ENCODE assay signal across 8 cellular contexts in the genomic region with DNA sequence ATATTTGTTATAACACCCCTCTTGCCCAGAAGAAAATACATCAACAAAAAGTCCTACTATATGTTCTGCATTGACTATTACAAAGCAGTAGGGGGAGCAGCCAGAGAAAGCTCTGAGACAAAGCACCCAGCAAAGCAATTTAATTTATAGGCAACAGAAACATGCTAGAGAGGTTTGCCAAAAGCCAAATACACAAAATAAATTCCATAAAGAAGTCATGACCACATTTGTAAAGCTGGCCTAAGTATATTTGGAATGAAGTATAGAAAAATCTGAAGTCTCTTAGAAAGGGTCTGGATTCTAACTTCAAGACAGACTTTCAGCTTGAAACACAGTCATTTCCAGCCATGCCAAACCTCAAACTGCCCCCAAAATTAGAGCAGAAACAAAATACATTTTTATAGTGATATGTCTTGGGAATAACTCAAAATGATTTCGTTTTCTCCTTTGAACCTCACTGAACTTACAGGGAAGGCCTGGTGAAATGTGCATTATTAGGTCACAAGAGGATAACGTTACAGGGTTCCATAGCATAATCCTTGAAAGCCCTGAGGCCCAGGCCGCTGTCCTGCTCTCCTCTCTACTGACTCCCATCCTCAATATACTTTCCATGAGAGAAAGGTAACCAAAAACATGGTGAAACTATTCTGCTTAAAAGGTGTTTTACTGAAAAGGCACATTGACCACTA.
DNase-seq lines count a peak whose midpoint lies in the region; ATAC-seq and TF ChIP-seq lines count a peak whose summit lies in the region.

No MANE protein-coding gene starts in this region.

- peak overlapping the region; percentile 29 for H3K27ac Mint-ChIP-seq in CD8-positive, alpha-beta T cell
- peak overlapping the region; percentile 97 for H3K27ac Mint-ChIP-seq in activated CD4-positive, alpha-beta memory T cell treated with anti-CD3 and anti-CD28 coated beads, Interleukin-2, amount 10 ng/mL, durations not matched to agents 7 days and 5 days

- POLR2A ChIA-PET in CD8-positive, alpha-beta T cell (lab: Charles Lee): interaction anchor here (1.4 to 4.0 kb wide), 4 partner anchors 90 to 141 kb away, joined by 3 to 30 read pairs (median 12); no protein-coding TSS in a partner anchor
- POLR2A ChIA-PET in activated CD4-positive, alpha-beta memory T cell treated with anti-CD3 and anti-CD28 coated beads, Interleukin-2, amount 10 ng/mL, durations not matched to agents 7 days and 5 days (lab: Charles Lee): interaction anchor here (0.8 to 4.0 kb wide), 9 partner anchors 13 to 148 kb away, joined by 3 to 124 read pairs (median 9); no protein-coding TSS in a partner anchor

- H3K4me1 Mint-ChIP-seq in CD8-positive, alpha-beta T cell (ENCODE audit: low read depth): peaks cover 66% of the 10 kb centered on the region
- peaks cover 47% of the 10 kb centered on the region for H3K4me1 Mint-ChIP-seq in activated CD4-positive, alpha-beta memory T cell treated with anti-CD3 and anti-CD28 coated beads, Interleukin-2, amount 10 ng/mL, durations not matched to agents 7 days and 5 days

- 83 to 85% methylated on average over 3 of the region's 3 CpGs for WGBS in testis, 2 donors

- no peaks in the 10 kb centered on the region for H3K9me3 ChIP-seq in CD8-positive, alpha-beta T cell (ENCODE audit: low read length)
- H3K9me3 ChIP-seq in testis: no peaks in the 10 kb centered on the region

- H3K27me3 Mint-ChIP-seq in CD8-positive, alpha-beta T cell (ENCODE audit: low read depth): no peaks in the 10 kb centered on the region
- H3K27me3 Mint-ChIP-seq in activated CD4-positive, alpha-beta memory T cell treated with anti-CD3 and anti-CD28 coated beads, Interleukin-2, amount 10 ng/mL, durations not matched to agents 7 days and 5 days: no peaks in the 10 kb centered on the region

- TF ChIP-seq POLR2A in testis (IDR thresholded peaks at IDR 0.05): no peak

- peak overlapping the region; percentile 5 for H3K4me3 ChIP-seq in CD8-positive, alpha-beta T cell (ENCODE audit: low read depth, low read length)
- H3K4me3 ChIP-seq in LNCaP clone FGC (ENCODE audit: low read depth, low read length) (no peak overlapping the region), testis (no peak overlapping the region)

- peak in 1 of 7 experiments; percentile 20 for DNase-seq in CD8-positive, alpha-beta T cell
- peak; percentile 45 for DNase-seq in GM13976 (ENCODE audit: low spot score)
- DNase-seq in LNCaP clone FGC (ENCODE audit: low read depth): peak; percentile 33
- DNase-seq in activated CD4-positive, alpha-beta memory T cell treated with anti-CD3 and anti-CD28 coated beads, Interleukin-2, amount 10 ng/mL, durations not matched to agents 7 days and 5 days: no peak
- DNase-seq in glomerular visceral epithelial cell (ENCODE audit: extremely low spot score): peak; percentile 59
- DNase-seq in testis: no peak
- no peak for DNase-seq in cerebellar nuclear complex (lab: John Stamatoyannopoulos, UW)
- DNase-seq in NCI-H2081 treated with DMSO at 0.1 percent for 48 hours (lab: John Stamatoyannopoulos, UW): no peak

- H3K36me3 ChIP-seq in CD8-positive, alpha-beta T cell (ENCODE audit: insufficient read depth, low read length): no peaks in the 10 kb centered on the region
- no peaks in the 10 kb centered on the region for H3K36me3 ChIP-seq in testis (ENCODE audit: low read depth, missing control alignments)

- peaks cover 54% of the 10 kb centered on the region for H3K36me3 Mint-ChIP-seq in CD8-positive, alpha-beta T cell
- H3K36me3 Mint-ChIP-seq in activated CD4-positive, alpha-beta memory T cell treated with anti-CD3 and anti-CD28 coated beads, Interleukin-2, amount 10 ng/mL, durations not matched to agents 7 days and 5 days (ENCODE audit: low read depth): peaks cover 81% of the 10 kb centered on the region

- TF ChIP-seq CTCF in CD8-positive, alpha-beta T cell (IDR thresholded peaks at IDR 0.05): peak; percentile 76
- TF ChIP-seq CTCF in GM13976 (IDR thresholded peaks at IDR 0.05; ENCODE audit: borderline replicate concordance, control extremely low read depth, extremely low read depth, insufficient read depth, missing control alignments) (peak; percentile 29), LNCaP clone FGC (IDR thresholded peaks at IDR 0.05; ENCODE audit: control insufficient read depth, extremely low read depth, insufficient read depth) (peak; percentile 82), testis (IDR thresholded peaks at IDR 0.05) (peak in 2 of 3 experiments; percentile 29 to 35)

- H3K9me3 Mint-ChIP-seq in CD8-positive, alpha-beta T cell: no peaks in the 10 kb centered on the region
- H3K9me3 Mint-ChIP-seq in activated CD4-positive, alpha-beta memory T cell treated with anti-CD3 and anti-CD28 coated beads, Interleukin-2, amount 10 ng/mL, durations not matched to agents 7 days and 5 days: peaks cover 4% of the 10 kb centered on the region

- peaks cover 42% of the 10 kb centered on the region for H3K4me1 ChIP-seq in CD8-positive, alpha-beta T cell (ENCODE audit: insufficient read depth, low read length)
- H3K4me1 ChIP-seq in testis: no peaks in the 10 kb centered on the region

- H3K4me3 Mint-ChIP-seq in CD8-positive, alpha-beta T cell: peak overlapping the region; percentile 59
- H3K4me3 Mint-ChIP-seq in activated CD4-positive, alpha-beta memory T cell treated with anti-CD3 and anti-CD28 coated beads, Interleukin-2, amount 10 ng/mL, durations not matched to agents 7 days and 5 days: peak overlapping the region; percentile 84

- no peak for ATAC-seq in CD8-positive, alpha-beta T cell

- no peak overlapping the region for H3K27ac ChIP-seq in CD8-positive, alpha-beta T cell (ENCODE audit: low read depth, low read length)
- H3K27ac ChIP-seq in testis: no peak overlapping the region

- intact Hi-C loops in CD8-positive, alpha-beta T cell (cut with DNase I, micrococcal nuclease): loop anchor here (1.0 to 10.0 kb wide), 9 partner anchors 14 to 1910 kb away; a partner anchor contains a TSS
- intact Hi-C loops in testis (cut with DNase I; ENCODE audit: low total_unique reads): no loop called here

- no peaks in the 10 kb centered on the region for H3K27me3 ChIP-seq in CD8-positive, alpha-beta T cell (ENCODE audit: insufficient read depth, low read length)
- no peaks in the 10 kb centered on the region for H3K27me3 ChIP-seq in testis

- in situ Hi-C loops in GM13976 (cut with MboI; ENCODE audit: low sequenced_read_pairs, unreplicated experiment): no loop called here

- CTCF ChIA-PET in CD8-positive, alpha-beta T cell (lab: Charles Lee): interaction anchor here (0.7 to 7.4 kb wide), 26 partner anchors 12 to 153 kb away, joined by 3 to 133 read pairs (median 6); no protein-coding TSS in a partner anchor
- CTCF ChIA-PET in activated CD4-positive, alpha-beta memory T cell treated with anti-CD3 and anti-CD28 coated beads, Interleukin-2, amount 10 ng/mL, durations not matched to agents 7 days and 5 days (lab: Charles Lee): interaction anchor here (0.6 to 6.8 kb wide), 24 partner anchors 13 to 153 kb away, joined by 3 to 109 read pairs (median 4); no protein-coding TSS in a partner anchor

Comparison
In these comparisons a context has a peak if more than half of its experiments do, and no peak if none do; other contexts are left out.
1. DNase-seq: peak in GM13976 (single experiment), LNCaP clone FGC (single experiment) and glomerular visceral epithelial cell (single experiment); none in activated CD4-positive, alpha-beta memory T cell treated with anti-CD3 and anti-CD28 coated beads, Interleukin-2, amount 10 ng/mL, durations not matched to agents 7 days and 5 days (single experiment), testis (single experiment), cerebellar nuclear complex (0 of 2) and NCI-H2081 treated with DMSO at 0.1 percent for 48 hours (single experiment).
2. CTCF ChIP-seq: peak in every context shown above with its lines; median percentile 82 in LNCaP clone FGC; 76 in CD8-positive, alpha-beta T cell; 32 in testis; 29 in GM13976.